1 cellular context compared by ENCODE assay signal in genomic region chr16:27426423-27427408, GRCh38.
TF ChIP-seq lines count a peak whose summit lies in the region.

No MANE protein-coding gene starts in this region.

TF ChIP-seq in GM12878, 131 proteins besides CTCF, POLR2A, EP300 and RAD21 (continued from another document and continues in another):
- TF ChIP-seq ESRRA (IDR thresholded peaks at IDR 0.05; ENCODE audit: low read length) (no peak), STAT1 (conservative IDR thresholded peaks at IDR 0.05) (0 out of 2 replicates have a peak, but pooled peaks have one; percentile 31), NFIC (IDR thresholded peaks at IDR 0.05; ENCODE audit: low read depth, low read length) (peak; percentile 72), TAF1 (IDR thresholded peaks at IDR 0.05; ENCODE audit: borderline replicate concordance, low read depth, low read length) (peak; percentile 79; the same call in 1 of the 2 replicates), GABPA (IDR thresholded peaks at IDR 0.05; ENCODE audit: low read depth) (no peak), SUZ12 (IDR thresholded peaks at IDR 0.05; ENCODE audit: unreplicated experiment) (no peak), SRF (IDR thresholded peaks at IDR 0.05; ENCODE audit: low read depth in 2 of 2, low read length in 2 of 2) (no peak), SPI1 (IDR thresholded peaks at IDR 0.05; ENCODE audit: borderline replicate concordance, insufficient read depth, low read depth, low read length) (peak; percentile 77), RELA (IDR thresholded peaks at IDR 0.05; ENCODE audit: borderline replicate concordance, partially characterized antibody) (no peak), SMAD1 (IDR thresholded peaks at IDR 0.05; ENCODE audit: low read depth, partially characterized antibody) (peak; percentile 49), MYB (IDR thresholded peaks at IDR 0.05; ENCODE audit: borderline replicate concordance, low read depth, low read length) (no peak), NFYA (IDR thresholded peaks at IDR 0.05; ENCODE audit: borderline replicate concordance, low read depth, low read length) (no peak), CHD2 (IDR thresholded peaks at IDR 0.05; ENCODE audit: borderline replicate concordance, low read depth, low read length) (no peak), MAX (IDR thresholded peaks at IDR 0.05; ENCODE audit: low read depth, low read length) (no peak), SIX5 (IDR thresholded peaks at IDR 0.05; ENCODE audit: low read depth, low read length, severe bottlenecking) (no peak), NR2C2 (IDR thresholded peaks at IDR 0.05; ENCODE audit: borderline replicate concordance, control insufficient read depth, insufficient read length, low read depth) (no peak), CHD4 (IDR thresholded peaks at IDR 0.05) (no peak), IKZF1 (conservative IDR thresholded peaks at IDR 0.05) (peak; percentile 87), BMI1 (IDR thresholded peaks at IDR 0.05; ENCODE audit: borderline replicate concordance) (no peak; the same call in 1 of the 2 replicates), NRF1 (conservative IDR thresholded peaks at IDR 0.05; ENCODE audit: low read depth, low read length) (no peak), ZNF622 (IDR thresholded peaks at IDR 0.05) (no peak), ZNF24 (IDR thresholded peaks at IDR 0.05) (peak; percentile 54; the same call in 1 of the 2 replicates), NFXL1 (IDR thresholded peaks at IDR 0.05; ENCODE audit: borderline replicate concordance) (no peak), TCF3 (IDR thresholded peaks at IDR 0.05; ENCODE audit: borderline replicate concordance, insufficient read depth, low read depth, low read length) (peak; percentile 97), FOS (IDR thresholded peaks at IDR 0.05; ENCODE audit: borderline replicate concordance, extremely low read depth, insufficient read length) (no peak), RB1 (IDR thresholded peaks at IDR 0.05; ENCODE audit: borderline replicate concordance) (no peak), KLF5 (IDR thresholded peaks at IDR 0.05; ENCODE audit: partially characterized antibody) (peak; percentile 14), ZSCAN29 (IDR thresholded peaks at IDR 0.05) (no peak), NR2C1 (IDR thresholded peaks at IDR 0.05) (no peak), EED (IDR thresholded peaks at IDR 0.05; ENCODE audit: low read depth) (peak; percentile 97), JUNB (IDR thresholded peaks at IDR 0.05) (peak; percentile 71), MYC (IDR thresholded peaks at IDR 0.05; ENCODE audit: insufficient read depth, insufficient read length, insufficient replicate concordance, low read length, severe bottlenecking) (no peak), MXI1 (IDR thresholded peaks at IDR 0.05; ENCODE audit: low read depth, low read length) (no peak), BACH1 (IDR thresholded peaks at IDR 0.05; ENCODE audit: borderline replicate concordance) (peak; percentile 84), FOXM1 (IDR thresholded peaks at IDR 0.05; ENCODE audit: low read depth, low read length) (peak; percentile 34; the same call in 1 of the 2 replicates), CBX3 (IDR thresholded peaks at IDR 0.05; ENCODE audit: borderline replicate concordance, low read depth) (no peak), SMAD5 (IDR thresholded peaks at IDR 0.05; ENCODE audit: low read depth) (peak; percentile 83; the same call in 1 of the 2 replicates), USF1 (IDR thresholded peaks at IDR 0.05; ENCODE audit: borderline replicate concordance, extremely low read length, insufficient read depth, low read depth, low read length) (peak; percentile 69), KAT2A (conservative IDR thresholded peaks at IDR 0.05; ENCODE audit: control insufficient read depth, low read depth, low read length) (no peak), IRF5 (IDR thresholded peaks at IDR 0.05; ENCODE audit: borderline replicate concordance) (no peak), RUNX3 (IDR thresholded peaks at IDR 0.05; ENCODE audit: low read length) (peak; percentile 77), HDAC6 (IDR thresholded peaks at IDR 0.05; ENCODE audit: unreplicated experiment) (no peak), ATF7 (IDR thresholded peaks at IDR 0.05; ENCODE audit: low read depth) (peak; percentile 83)
- TF ChIP-seq, protein P1, sequence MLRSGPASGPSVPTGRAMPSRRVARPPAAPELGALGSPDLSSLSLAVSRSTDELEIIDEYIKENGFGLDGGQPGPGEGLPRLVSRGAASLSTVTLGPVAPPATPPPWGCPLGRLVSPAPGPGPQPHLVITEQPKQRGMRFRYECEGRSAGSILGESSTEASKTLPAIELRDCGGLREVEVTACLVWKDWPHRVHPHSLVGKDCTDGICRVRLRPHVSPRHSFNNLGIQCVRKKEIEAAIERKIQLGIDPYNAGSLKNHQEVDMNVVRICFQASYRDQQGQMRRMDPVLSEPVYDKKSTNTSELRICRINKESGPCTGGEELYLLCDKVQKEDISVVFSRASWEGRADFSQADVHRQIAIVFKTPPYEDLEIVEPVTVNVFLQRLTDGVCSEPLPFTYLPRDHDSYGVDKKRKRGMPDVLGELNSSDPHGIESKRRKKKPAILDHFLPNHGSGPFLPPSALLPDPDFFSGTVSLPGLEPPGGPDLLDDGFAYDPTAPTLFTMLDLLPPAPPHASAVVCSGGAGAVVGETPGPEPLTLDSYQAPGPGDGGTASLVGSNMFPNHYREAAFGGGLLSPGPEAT (IDR thresholded peaks at IDR 0.05; ENCODE audit: low read depth), result peak; percentile 80
- TF ChIP-seq, protein P2, sequence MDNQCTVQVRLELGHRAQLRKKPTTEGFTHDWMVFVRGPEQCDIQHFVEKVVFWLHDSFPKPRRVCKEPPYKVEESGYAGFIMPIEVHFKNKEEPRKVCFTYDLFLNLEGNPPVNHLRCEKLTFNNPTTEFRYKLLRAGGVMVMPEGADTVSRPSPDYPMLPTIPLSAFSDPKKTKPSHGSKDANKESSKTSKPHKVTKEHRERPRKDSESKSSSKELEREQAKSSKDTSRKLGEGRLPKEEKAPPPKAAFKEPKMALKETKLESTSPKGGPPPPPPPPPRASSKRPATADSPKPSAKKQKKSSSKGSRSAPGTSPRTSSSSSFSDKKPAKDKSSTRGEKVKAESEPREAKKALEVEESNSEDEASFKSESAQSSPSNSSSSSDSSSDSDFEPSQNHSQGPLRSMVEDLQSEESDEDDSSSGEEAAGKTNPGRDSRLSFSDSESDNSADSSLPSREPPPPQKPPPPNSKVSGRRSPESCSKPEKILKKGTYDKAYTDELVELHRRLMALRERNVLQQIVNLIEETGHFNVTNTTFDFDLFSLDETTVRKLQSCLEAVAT (IDR thresholded peaks at IDR 0.05), result 0 out of 2 replicates have a peak, but pooled peaks have one; percentile 42
- TF ChIP-seq, protein P3, sequence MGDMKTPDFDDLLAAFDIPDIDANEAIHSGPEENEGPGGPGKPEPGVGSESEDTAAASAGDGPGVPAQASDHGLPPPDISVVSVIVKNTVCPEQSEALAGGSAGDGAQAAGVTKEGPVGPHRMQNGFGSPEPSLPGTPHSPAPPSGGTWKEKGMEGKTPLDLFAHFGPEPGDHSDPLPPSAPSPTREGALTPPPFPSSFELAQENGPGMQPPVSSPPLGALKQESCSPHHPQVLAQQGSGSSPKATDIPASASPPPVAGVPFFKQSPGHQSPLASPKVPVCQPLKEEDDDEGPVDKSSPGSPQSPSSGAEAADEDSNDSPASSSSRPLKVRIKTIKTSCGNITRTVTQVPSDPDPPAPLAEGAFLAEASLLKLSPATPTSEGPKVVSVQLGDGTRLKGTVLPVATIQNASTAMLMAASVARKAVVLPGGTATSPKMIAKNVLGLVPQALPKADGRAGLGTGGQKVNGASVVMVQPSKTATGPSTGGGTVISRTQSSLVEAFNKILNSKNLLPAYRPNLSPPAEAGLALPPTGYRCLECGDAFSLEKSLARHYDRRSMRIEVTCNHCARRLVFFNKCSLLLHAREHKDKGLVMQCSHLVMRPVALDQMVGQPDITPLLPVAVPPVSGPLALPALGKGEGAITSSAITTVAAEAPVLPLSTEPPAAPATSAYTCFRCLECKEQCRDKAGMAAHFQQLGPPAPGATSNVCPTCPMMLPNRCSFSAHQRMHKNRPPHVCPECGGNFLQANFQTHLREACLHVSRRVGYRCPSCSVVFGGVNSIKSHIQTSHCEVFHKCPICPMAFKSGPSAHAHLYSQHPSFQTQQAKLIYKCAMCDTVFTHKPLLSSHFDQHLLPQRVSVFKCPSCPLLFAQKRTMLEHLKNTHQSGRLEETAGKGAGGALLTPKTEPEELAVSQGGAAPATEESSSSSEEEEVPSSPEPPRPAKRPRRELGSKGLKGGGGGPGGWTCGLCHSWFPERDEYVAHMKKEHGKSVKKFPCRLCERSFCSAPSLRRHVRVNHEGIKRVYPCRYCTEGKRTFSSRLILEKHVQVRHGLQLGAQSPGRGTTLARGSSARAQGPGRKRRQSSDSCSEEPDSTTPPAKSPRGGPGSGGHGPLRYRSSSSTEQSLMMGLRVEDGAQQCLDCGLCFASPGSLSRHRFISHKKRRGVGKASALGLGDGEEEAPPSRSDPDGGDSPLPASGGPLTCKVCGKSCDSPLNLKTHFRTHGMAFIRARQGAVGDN (IDR thresholded peaks at IDR 0.05), result peak; percentile 70
- TF ChIP-seq, protein P4, sequence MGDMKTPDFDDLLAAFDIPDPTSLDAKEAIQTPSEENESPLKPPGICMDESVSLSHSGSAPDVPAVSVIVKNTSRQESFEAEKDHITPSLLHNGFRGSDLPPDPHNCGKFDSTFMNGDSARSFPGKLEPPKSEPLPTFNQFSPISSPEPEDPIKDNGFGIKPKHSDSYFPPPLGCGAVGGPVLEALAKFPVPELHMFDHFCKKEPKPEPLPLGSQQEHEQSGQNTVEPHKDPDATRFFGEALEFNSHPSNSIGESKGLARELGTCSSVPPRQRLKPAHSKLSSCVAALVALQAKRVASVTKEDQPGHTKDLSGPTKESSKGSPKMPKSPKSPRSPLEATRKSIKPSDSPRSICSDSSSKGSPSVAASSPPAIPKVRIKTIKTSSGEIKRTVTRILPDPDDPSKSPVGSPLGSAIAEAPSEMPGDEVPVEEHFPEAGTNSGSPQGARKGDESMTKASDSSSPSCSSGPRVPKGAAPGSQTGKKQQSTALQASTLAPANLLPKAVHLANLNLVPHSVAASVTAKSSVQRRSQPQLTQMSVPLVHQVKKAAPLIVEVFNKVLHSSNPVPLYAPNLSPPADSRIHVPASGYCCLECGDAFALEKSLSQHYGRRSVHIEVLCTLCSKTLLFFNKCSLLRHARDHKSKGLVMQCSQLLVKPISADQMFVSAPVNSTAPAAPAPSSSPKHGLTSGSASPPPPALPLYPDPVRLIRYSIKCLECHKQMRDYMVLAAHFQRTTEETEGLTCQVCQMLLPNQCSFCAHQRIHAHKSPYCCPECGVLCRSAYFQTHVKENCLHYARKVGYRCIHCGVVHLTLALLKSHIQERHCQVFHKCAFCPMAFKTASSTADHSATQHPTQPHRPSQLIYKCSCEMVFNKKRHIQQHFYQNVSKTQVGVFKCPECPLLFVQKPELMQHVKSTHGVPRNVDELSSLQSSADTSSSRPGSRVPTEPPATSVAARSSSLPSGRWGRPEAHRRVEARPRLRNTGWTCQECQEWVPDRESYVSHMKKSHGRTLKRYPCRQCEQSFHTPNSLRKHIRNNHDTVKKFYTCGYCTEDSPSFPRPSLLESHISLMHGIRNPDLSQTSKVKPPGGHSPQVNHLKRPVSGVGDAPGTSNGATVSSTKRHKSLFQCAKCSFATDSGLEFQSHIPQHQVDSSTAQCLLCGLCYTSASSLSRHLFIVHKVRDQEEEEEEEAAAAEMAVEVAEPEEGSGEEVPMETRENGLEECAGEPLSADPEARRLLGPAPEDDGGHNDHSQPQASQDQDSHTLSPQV (IDR thresholded peaks at IDR 0.05), result no peak
- TF ChIP-seq, protein P5, sequence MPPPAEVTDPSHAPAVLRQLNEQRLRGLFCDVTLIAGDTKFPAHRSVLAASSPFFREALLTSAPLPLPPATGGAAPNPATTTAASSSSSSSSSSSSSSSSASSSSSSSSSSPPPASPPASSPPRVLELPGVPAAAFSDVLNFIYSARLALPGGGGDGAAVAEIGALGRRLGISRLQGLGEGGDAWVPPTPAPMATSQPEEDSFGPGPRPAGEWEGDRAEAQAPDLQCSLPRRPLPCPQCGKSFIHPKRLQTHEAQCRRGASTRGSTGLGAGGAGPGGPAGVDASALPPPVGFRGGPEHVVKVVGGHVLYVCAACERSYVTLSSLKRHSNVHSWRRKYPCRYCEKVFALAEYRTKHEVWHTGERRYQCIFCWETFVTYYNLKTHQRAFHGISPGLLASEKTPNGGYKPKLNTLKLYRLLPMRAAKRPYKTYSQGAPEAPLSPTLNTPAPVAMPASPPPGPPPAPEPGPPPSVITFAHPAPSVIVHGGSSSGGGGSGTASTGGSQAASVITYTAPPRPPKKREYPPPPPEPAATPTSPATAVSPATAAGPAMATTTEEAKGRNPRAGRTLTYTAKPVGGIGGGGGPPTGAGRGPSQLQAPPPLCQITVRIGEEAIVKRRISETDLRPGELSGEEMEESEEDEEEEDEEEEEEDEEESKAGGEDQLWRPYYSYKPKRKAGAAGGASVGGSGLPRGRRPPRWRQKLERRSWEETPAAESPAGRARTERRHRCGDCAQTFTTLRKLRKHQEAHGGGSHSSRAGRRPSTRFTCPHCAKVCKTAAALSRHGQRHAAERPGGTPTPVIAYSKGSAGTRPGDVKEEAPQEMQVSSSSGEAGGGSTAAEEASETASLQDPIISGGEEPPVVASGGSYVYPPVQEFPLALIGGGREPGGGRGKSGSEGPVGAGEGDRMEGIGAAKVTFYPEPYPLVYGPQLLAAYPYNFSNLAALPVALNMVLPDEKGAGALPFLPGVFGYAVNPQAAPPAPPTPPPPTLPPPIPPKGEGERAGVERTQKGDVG (CRISPR knock-in tag; IDR thresholded peaks at IDR 0.05), result no peak
- TF ChIP-seq, protein P6, sequence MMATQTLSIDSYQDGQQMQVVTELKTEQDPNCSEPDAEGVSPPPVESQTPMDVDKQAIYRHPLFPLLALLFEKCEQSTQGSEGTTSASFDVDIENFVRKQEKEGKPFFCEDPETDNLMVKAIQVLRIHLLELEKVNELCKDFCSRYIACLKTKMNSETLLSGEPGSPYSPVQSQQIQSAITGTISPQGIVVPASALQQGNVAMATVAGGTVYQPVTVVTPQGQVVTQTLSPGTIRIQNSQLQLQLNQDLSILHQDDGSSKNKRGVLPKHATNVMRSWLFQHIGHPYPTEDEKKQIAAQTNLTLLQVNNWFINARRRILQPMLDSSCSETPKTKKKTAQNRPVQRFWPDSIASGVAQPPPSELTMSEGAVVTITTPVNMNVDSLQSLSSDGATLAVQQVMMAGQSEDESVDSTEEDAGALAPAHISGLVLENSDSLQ (IDR thresholded peaks at IDR 0.05), result peak; percentile 23; the same call in 1 of the 2 replicates
